14 cellular contexts compared by ENCODE assay signal in genomic region chr17:30275911-30276310, GRCh38. TPM values are rescaled to one million over a fixed set of nuclear protein-coding genes. Genes with fewer than 3 reads are reported as not detected.
DNase-seq lines count a peak whose midpoint lies in the region; ATAC-seq lines count a peak whose summit lies in the region.
"Had no signal": no experiment of that assay in that cellular context is flagged by ENCODE, and none has a peak within 500 bp of the region (broad histone marks: within the 10 kb centered on the region; RNA-seq: fewer than 3 reads in every experiment).

No MANE protein-coding gene starts in this region.

- no peaks in the 10 kb centered on the region for H3K9me3 Mint-ChIP-seq in activated T-cell treated with anti-CD3 and anti-CD28 coated beads, Interleukin-2, amount 50 U/mL, for 72 hours
- no peaks in the 10 kb centered on the region for H3K9me3 Mint-ChIP-seq in memory B cell
- H3K9me3 Mint-ChIP-seq: CD4-positive, alpha-beta memory T cell; GM23338 had no signal

- DNase-seq in activated T-cell treated with anti-CD3 and anti-CD28 coated beads, Interleukin-2, amount 50 U/mL, for 72 hours = no peak
- no peak for DNase-seq in activated T-cell treated with anti-CD3 and anti-CD28 coated beads, Interleukin-2, amount 50 U/mL, for 1 hour
- no peak for DNase-seq in memory B cell (ENCODE audit: low spot score in 2 of 2)
- no peak for DNase-seq in iPS-NIHi11 (ENCODE audit: low spot score)
- no peak for DNase-seq in GF-D8 (lab: John Stamatoyannopoulos, UW)
- no peak for DNase-seq in Kasumi-1 (lab: John Stamatoyannopoulos, UW)
- DNase-seq: AML-193; CD4-positive, alpha-beta memory T cell; DMS79 treated with DMSO at 0.1 percent for 48 hours; HCEC 1CT had no signal

- no peaks in the 10 kb centered on the region for H3K27me3 Mint-ChIP-seq in activated T-cell treated with anti-CD3 and anti-CD28 coated beads, Interleukin-2, amount 50 U/mL, for 72 hours (ENCODE audit: low read depth)
- no peaks in the 10 kb centered on the region for H3K27me3 Mint-ChIP-seq in memory B cell
- H3K27me3 Mint-ChIP-seq: CD4-positive, alpha-beta memory T cell had no signal

- no peak overlapping the region for H3K4me3 Mint-ChIP-seq in activated T-cell treated with anti-CD3 and anti-CD28 coated beads, Interleukin-2, amount 50 U/mL, for 72 hours
- no peak overlapping the region for H3K4me3 Mint-ChIP-seq in memory B cell
- H3K4me3 Mint-ChIP-seq: CD4-positive, alpha-beta memory T cell; GM23338 had no signal

- peak overlapping the region; percentile 36 for H3K27ac Mint-ChIP-seq in activated T-cell treated with anti-CD3 and anti-CD28 coated beads, Interleukin-2, amount 50 U/mL, for 72 hours
- no peak overlapping the region for H3K27ac Mint-ChIP-seq in memory B cell
- H3K27ac Mint-ChIP-seq: GM23338 had no signal

- peaks cover 12 to 40% of the 10 kb centered on the region in 2 donors for H3K36me3 Mint-ChIP-seq in activated T-cell treated with anti-CD3 and anti-CD28 coated beads, Interleukin-2, amount 50 U/mL, for 72 hours (ENCODE audit: insufficient read depth in 2 of 2)
- peaks cover 32% of the 10 kb centered on the region for H3K36me3 Mint-ChIP-seq in memory B cell

- no peaks in the 10 kb centered on the region for H3K4me1 Mint-ChIP-seq in activated T-cell treated with anti-CD3 and anti-CD28 coated beads, Interleukin-2, amount 50 U/mL, for 72 hours (ENCODE audit: low read depth)
- H3K4me1 Mint-ChIP-seq in memory B cell = no peaks in the 10 kb centered on the region

- no peak for ATAC-seq in activated T-cell treated with anti-CD3 and anti-CD28 coated beads, Interleukin-2, amount 50 U/mL, for 72 hours (replicated peaks in 1 of 2)
- peak; percentile 19 for ATAC-seq in GM19468 (IDR thresholded peaks at IDR 0.05; ENCODE audit: extremely low read depth, unreplicated experiment)
- peak; percentile 21 for ATAC-seq in memory B cell (ENCODE audit: low read depth)
- ATAC-seq: A549, GM23338 had no signal

RNA-seq across cellular contexts. Expression of gene BLMH, which starts 15.8 kb away (rescaled TPM):
- total RNA-seq in activated T-cell treated with anti-CD3 and anti-CD28 coated beads, Interleukin-2, amount 50 U/mL, for 72 hours = 10 to 100 TPM; 49.5 to 63.9 TPM

RNA-seq across cellular contexts. Expression of gene SLC6A4, which starts 40.4 kb away (rescaled TPM):
- under 1 TPM in 1 of 2 donors, not detected in 1; 0.05 TPM for total RNA-seq in activated T-cell treated with anti-CD3 and anti-CD28 coated beads, Interleukin-2, amount 50 U/mL, for 72 hours
- total RNA-seq: CD4-positive, alpha-beta memory T cell; HT-29 had no signal

RNA-seq across cellular contexts. Expression of gene TMIGD1, which starts 57.9 kb away (rescaled TPM):
- total RNA-seq in activated T-cell treated with anti-CD3 and anti-CD28 coated beads, Interleukin-2, amount 50 U/mL, for 72 hours = not detected
- total RNA-seq: CD4-positive, alpha-beta memory T cell; GM23338; HT-29 had no signal

Comparison
In these comparisons a context has a peak if more than half of its experiments do, and no peak if none do; other contexts are left out.
1. ATAC-seq: peak in GM19468 (single experiment) and memory B cell (single experiment); none in activated T-cell treated with anti-CD3 and anti-CD28 coated beads, Interleukin-2, amount 50 U/mL, for 72 hours (0 of 2).